10 cellular contexts compared by ENCODE assay signal in genomic region chr7:128954830-128955797, GRCh38. TPM values are rescaled to one million over a fixed set of nuclear protein-coding genes. Genes with fewer than 3 reads are reported as not detected.
DNase-seq lines count a peak whose midpoint lies in the region; ATAC-seq, FAIRE-seq and TF ChIP-seq lines count a peak whose summit lies in the region.
"Had no signal": no experiment of that assay in that cellular context is flagged by ENCODE, and none has a peak within 500 bp of the region (broad histone marks: within the 10 kb centered on the region; RNA-seq: fewer than 3 reads in every experiment).

No MANE protein-coding gene starts in this region.

- H3K9me3 ChIP-seq in endothelial cell of umbilical vein (replicated peaks; ENCODE audit: control insufficient read depth, insufficient read depth, low read length) = no peaks in the 10 kb centered on the region
- H3K9me3 ChIP-seq: SJSA1 had no signal

- POLR2A ChIA-PET in endothelial cell of umbilical vein (lab: Charles Lee) = no interaction called here

- H2AFZ ChIP-seq in endothelial cell of umbilical vein (ENCODE audit: low read depth, low read length) = no peak overlapping the region

- H3K27ac ChIP-seq in endothelial cell of umbilical vein (ENCODE audit: insufficient read depth, low read depth, low read length) = no peak overlapping the region
- H3K27ac ChIP-seq: SJSA1 had no signal

- no peaks in the 10 kb centered on the region for H3K79me2 ChIP-seq in endothelial cell of umbilical vein (ENCODE audit: control insufficient read depth, insufficient read depth, low read length)

- TF ChIP-seq CTCF in endothelial cell of umbilical vein (IDR thresholded peaks at IDR 0.05; ENCODE audit: extremely low read depth in 1 of 2, insufficient read depth in 1 of 2, low read depth in 1 of 2, low read length in 2 of 2) = no peak

- FAIRE-seq in endothelial cell of umbilical vein (lab: Jason Lieb, UNC) = peak; percentile 54

- H3K4me2 ChIP-seq in endothelial cell of umbilical vein (ENCODE audit: insufficient read depth, low read length) = no peak overlapping the region

- no peak overlapping the region for H3K4me3 ChIP-seq in endothelial cell of umbilical vein (replicated peaks in 1 of 3; ENCODE audit: insufficient read depth in 1 of 3, low read depth in 1 of 3, low read length in 3 of 3)
- H3K4me3 ChIP-seq: SJSA1 had no signal

- H3K4me1 ChIP-seq in endothelial cell of umbilical vein (ENCODE audit: control insufficient read depth, extremely low read depth, insufficient read depth, low read length) = no peaks in the 10 kb centered on the region

- no peaks in the 10 kb centered on the region for H3K27me3 ChIP-seq in endothelial cell of umbilical vein (ENCODE audit: control insufficient read depth in 2 of 2, insufficient read depth in 2 of 2, low read length in 2 of 2)
- H3K27me3 ChIP-seq: SJSA1 had no signal

- DNase-seq in COR-L47 (lab: John Stamatoyannopoulos, UW) = peak; percentile 23
- DNase-seq in M059J (ENCODE audit: low read depth) = peak; percentile 47
- DNase-seq in endothelial cell of umbilical vein (ENCODE audit: low read depth, low spot score) = no peak
- DNase-seq in NCI-H82 (lab: John Stamatoyannopoulos, UW) = no peak
- no peak for DNase-seq in inferior parietal cortex (ENCODE audit: extremely low spot score)
- no peak for DNase-seq in DMS 273 treated with DMSO at 0.1 percent for 48 hours (lab: John Stamatoyannopoulos, UW)

- intact Hi-C loops in endothelial cell of umbilical vein (cut with micrococcal nuclease) = no loop called here

- TSS peak; percentile 66 for BruUV-seq in endothelial cell of umbilical vein (replicated peaks; lab: Mats Ljungman, UMichigan)

- no peaks in the 10 kb centered on the region for H3K9me1 ChIP-seq in endothelial cell of umbilical vein (replicated peaks; ENCODE audit: control insufficient read depth, extremely low read depth, insufficient read depth, low read length)

- ATAC-seq in GM19463 (IDR thresholded peaks at IDR 0.05; ENCODE audit: unreplicated experiment) (peak; percentile 70), HG03439 (IDR thresholded peaks at IDR 0.05; ENCODE audit: unreplicated experiment) (no peak)

- no peak for TF ChIP-seq POLR2A in endothelial cell of umbilical vein (IDR thresholded peaks at IDR 0.05; ENCODE audit: low read depth, low read length)

- dilution Hi-C loops in endothelial cell of umbilical vein (cut with MboI; ENCODE audit: extremely low pct_ligation_motif_present, low sequenced_read_pairs) = no loop called here

- CTCF ChIA-PET in endothelial cell of umbilical vein (lab: Charles Lee) = no interaction called here

- peaks cover 4 to 23% of the 10 kb centered on the region in 2 experiments for H3K36me3 ChIP-seq in endothelial cell of umbilical vein (ENCODE audit: control insufficient read depth in 2 of 2, extremely low read depth in 1 of 2, insufficient read depth in 2 of 2, low read length in 2 of 2)

- H4K20me1 ChIP-seq in endothelial cell of umbilical vein (replicated peaks; ENCODE audit: control insufficient read depth, extremely low read depth, insufficient read depth, low read length) = no peaks in the 10 kb centered on the region

- no peak overlapping the region for H3K9ac ChIP-seq in endothelial cell of umbilical vein (replicated peaks; ENCODE audit: extremely low read depth, insufficient read depth, low read length)

TF ChIP-seq in endothelial cell of umbilical vein, 7 proteins besides CTCF, POLR2A, EP300 and RAD21:
- no peak for TF ChIP-seq POLR2AphosphoS5 (IDR thresholded peaks at IDR 0.05; ENCODE audit: insufficient read depth, low read depth, low read length)
- no peak for TF ChIP-seq JUN (IDR thresholded peaks at IDR 0.05; ENCODE audit: borderline replicate concordance, insufficient read depth, insufficient read length, low read depth)
- no peak for TF ChIP-seq FOS (IDR thresholded peaks at IDR 0.05; ENCODE audit: borderline replicate concordance, insufficient read depth, low read length)
- TF ChIP-seq MAX (IDR thresholded peaks at IDR 0.05; ENCODE audit: insufficient read depth, insufficient read length) = no peak
- TF ChIP-seq GATA2 (IDR thresholded peaks at IDR 0.05; ENCODE audit: insufficient read depth, insufficient read length, low read depth, low read length) = no peak
- TF ChIP-seq MYC (IDR thresholded peaks at IDR 0.05; ENCODE audit: low read depth, low read length) = no peak
- no peak for TF ChIP-seq EZH2 (IDR thresholded peaks at IDR 0.05; ENCODE audit: borderline replicate concordance, low read depth, low read length, severe bottlenecking)

RNA-seq across cellular contexts. Expression of gene IRF5, which starts 17.4 kb away (rescaled TPM):
- total RNA-seq in M059J (2014; rRNA removed; shearing (Covaris generic)) = 0.64 and 1.8 TPM in 2 replicates
- total RNA-seq in endothelial cell of umbilical vein = 0.31 and 1.5 TPM in 2 replicates
- polyA plus RNA-seq in endothelial cell of umbilical vein = 0.36 and 0.46 TPM in 2 replicates
- 0.20 and 0.25 TPM in 2 replicates for polyA plus RNA-seq in endothelial cell of umbilical vein (2011; cell fraction: cytosol; rRNA removed)
- 0.69 and 0.96 TPM in 2 replicates for polyA plus RNA-seq in endothelial cell of umbilical vein (2011; cell fraction: nucleus; rRNA removed)
- 0.30 and 0.33 TPM in 2 replicates for polyA plus RNA-seq in endothelial cell of umbilical vein (2012)
- polyA minus RNA-seq in endothelial cell of umbilical vein = 0.32 and 0.49 TPM in 2 replicates
- polyA minus RNA-seq in endothelial cell of umbilical vein (2011; cell fraction: cytosol; rRNA and poly(A)+ RNA removed) = not detected
- 0.38 and 0.63 TPM in 2 replicates for polyA minus RNA-seq in endothelial cell of umbilical vein (2011; cell fraction: nucleus; rRNA and poly(A)+ RNA removed)
- total RNA-seq: glomerular endothelial cell had no signal

RNA-seq across cellular contexts. Expression of gene KCP, which starts 44.6 kb away (rescaled TPM):
- total RNA-seq in M059J (2014; rRNA removed; shearing (Covaris generic)) = not detected in 2 replicates
- total RNA-seq in endothelial cell of umbilical vein = not detected in 2 replicates
- 0.03 TPM in 1 of 2 replicates, not detected in the other for polyA plus RNA-seq in endothelial cell of umbilical vein
- polyA plus RNA-seq in endothelial cell of umbilical vein (2011; cell fraction: cytosol; rRNA removed) = not detected in 2 replicates
- 0.04 TPM in 1 of 2 replicates, not detected in the other for polyA plus RNA-seq in endothelial cell of umbilical vein (2011; cell fraction: nucleus; rRNA removed)
- polyA plus RNA-seq in endothelial cell of umbilical vein (2012) = not detected in 2 replicates
- not detected in 2 replicates for polyA minus RNA-seq in endothelial cell of umbilical vein
- polyA minus RNA-seq in endothelial cell of umbilical vein (2011; cell fraction: cytosol; rRNA and poly(A)+ RNA removed) = not detected
- polyA minus RNA-seq in endothelial cell of umbilical vein (2011; cell fraction: nucleus; rRNA and poly(A)+ RNA removed) = not detected in 2 replicates
- total RNA-seq: SJSA1 had no signal

Comparison
In these comparisons a context has a peak if more than half of its experiments do, and no peak if none do; other contexts are left out.
1. DNase-seq: peak in COR-L47 (single experiment) and M059J (single experiment); none in endothelial cell of umbilical vein (single experiment), NCI-H82 (single experiment), inferior parietal cortex (single experiment) and DMS 273 treated with DMSO at 0.1 percent for 48 hours (single experiment).